ENCODE assay signal across 9 cellular contexts in genomic region chr22:50641696-50642607, GRCh38. TPM values are rescaled to one million over a fixed set of nuclear protein-coding genes. Genes with fewer than 3 reads are reported as not detected.
A peak's percentile ranks its signal among the peaks of the same experiment; 100 is the strongest.
DNase-seq lines count a peak whose midpoint lies in the region; ATAC-seq and TF ChIP-seq lines count a peak whose summit lies in the region.
"Had no signal": no experiment of that assay in that cellular context is flagged by ENCODE, and none has a peak within 500 bp of the region (broad histone marks: within the 10 kb centered on the region; RNA-seq: fewer than 3 reads in every experiment).

No MANE protein-coding gene starts in this region.

- TF ChIP-seq CTCF in GM12874 (IDR thresholded peaks at IDR 0.05; ENCODE audit: insufficient read depth, low read depth, low read length) (peak; percentile 21; the same call in 1 of the 2 replicates), astrocyte of the spinal cord (IDR thresholded peaks at IDR 0.05; ENCODE audit: low read depth, low read length) (peak; percentile 52), retinal pigment epithelial cell (conservative IDR thresholded peaks at IDR 0.05; ENCODE audit: low read depth, low read length) (peak; percentile 59)

- no peak for ATAC-seq in HG02678 (IDR thresholded peaks at IDR 0.05; ENCODE audit: unreplicated experiment)

- H3K4me3 ChIP-seq in astrocyte of the spinal cord (ENCODE audit: low read depth, low read length) (no peak overlapping the region), retinal pigment epithelial cell (ENCODE audit: low read length) (no peak overlapping the region)

- DNase-seq in astrocyte of the spinal cord (ENCODE audit: low read depth, low spot score) (peak; percentile 34), iPS DF 19.7 (ENCODE audit: low read depth, low spot score) (peak; percentile 70), retinal pigment epithelial cell (ENCODE audit: low read depth) (no peak), A172 (ENCODE audit: low spot score) (no peak), dedifferentiated amniotic fluid mesenchymal stem cell (ENCODE audit: extremely low spot score) (no peak), NCI-H446 treated with DMSO at 0.1 percent for 48 hours (lab: John Stamatoyannopoulos, UW) (no peak)
- DNase-seq: KG1 had no signal

- in situ Hi-C loops in astrocyte of the spinal cord (cut with HindIII; ENCODE audit: low sequenced_read_pairs): no loop called here

RNA-seq across cellular contexts. Expression of gene ARSA, which starts 14.0 kb away (rescaled TPM):
- 12.8 and 14.3 TPM in 2 replicates for total RNA-seq in A172 (2014; rRNA removed; shearing (Covaris generic))

RNA-seq across cellular contexts. Expression of gene SHANK3, which starts 30.7 kb away (rescaled TPM):
- total RNA-seq in A172 (2014; rRNA removed; shearing (Covaris generic)): 0.84 and 0.98 TPM in 2 replicates

RNA-seq across cellular contexts. Expression of gene MAPK8IP2, which starts 41.4 kb away (rescaled TPM):
- 7.9 and 10.8 TPM in 2 replicates for total RNA-seq in A172 (2014; rRNA removed; shearing (Covaris generic))

RNA-seq across cellular contexts. Expression of gene CHKB, which starts 59.3 kb away (rescaled TPM):
- 27.9 and 30.7 TPM in 2 replicates for total RNA-seq in A172 (2014; rRNA removed; shearing (Covaris generic))

Comparison
In these comparisons a context has a peak if more than half of its experiments do, and no peak if none do; other contexts are left out.
1. DNase-seq: peak in astrocyte of the spinal cord (single experiment) and iPS DF 19.7 (single experiment); none in retinal pigment epithelial cell (single experiment), A172 (single experiment), dedifferentiated amniotic fluid mesenchymal stem cell (single experiment) and NCI-H446 treated with DMSO at 0.1 percent for 48 hours (single experiment).
2. Peak in every context shown above with its lines, with median percentiles within 50 percentile points of each other: CTCF ChIP-seq.